In the genomic region with DNA sequence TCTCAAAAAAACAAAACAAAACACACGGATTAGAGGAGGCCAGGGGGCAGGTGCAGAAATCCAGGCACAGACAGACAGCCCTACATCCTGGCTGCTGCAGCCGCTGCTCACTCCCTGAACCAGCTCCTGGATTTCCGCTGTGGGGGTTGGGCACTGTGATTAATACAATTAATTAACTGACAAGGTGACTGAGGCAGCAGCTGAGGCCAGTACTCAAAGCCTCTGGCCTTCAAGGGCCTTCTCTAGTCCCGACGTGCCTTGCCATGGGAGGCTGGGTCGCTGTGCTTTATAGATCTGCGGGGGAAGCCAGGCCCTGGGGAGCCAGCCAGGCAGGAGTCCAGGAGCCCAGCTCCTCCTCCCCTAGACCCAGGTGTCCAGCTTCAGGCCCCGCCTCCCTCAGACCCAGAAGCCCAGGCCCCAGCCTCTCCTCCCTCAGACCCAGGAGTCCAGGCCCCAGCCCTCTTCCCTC, we compare ENCODE assay signal across 13 cellular contexts. TPM values are rescaled to one million over a fixed set of nuclear protein-coding genes. Genes with fewer than 3 reads are reported as not detected.
DNase-seq lines count a peak whose midpoint lies in the region; ATAC-seq, FAIRE-seq and TF ChIP-seq lines count a peak whose summit lies in the region.
"Had no signal": no experiment of that assay in that cellular context is flagged by ENCODE, and none has a peak within 500 bp of the region (broad histone marks: within the 10 kb centered on the region; RNA-seq: fewer than 3 reads in every experiment).

No MANE protein-coding gene starts in this region.

- no peak for FAIRE-seq in H54 (lab: Jason Lieb, UNC)

- no peaks in the 10 kb centered on the region for H3K27me3 ChIP-seq in left ventricle myocardium inferior (ENCODE audit: low read depth)
- no peaks in the 10 kb centered on the region for H3K27me3 ChIP-seq in parathyroid adenoma (ENCODE audit: control insufficient read depth, insufficient read depth, low read length)
- H3K27me3 ChIP-seq: gastroesophageal sphincter had no signal

- DNase-seq in ELF-1 (ENCODE audit: low read depth, low spot score) (peak; percentile 32), left ventricle myocardium inferior (peak; percentile 35), H54 (ENCODE audit: insufficient read length, low spot score) (no peak)
- DNase-seq in activated naive CD4-positive, alpha-beta T cell treated with anti-CD3 and anti-CD28 coated beads for 36 hours: no peak
- DNase-seq: NCI-H1436 treated with DMSO at 0.1 percent for 48 hours; NCI-H446 treated with DMSO at 0.1 percent for 48 hours; stimulated activated naive CD8-positive, alpha-beta T cell treated with anti-CD3 and anti-CD28 coated beads, Interleukin-15, amount 100 ng/mL, for 72 hours had no signal

- H3K27ac ChIP-seq in left ventricle myocardium inferior (replicated peaks): peak overlapping the region; percentile 96
- H3K27ac ChIP-seq in parathyroid adenoma: peak overlapping the region; percentile 97

- H3K4me3 Mint-ChIP-seq in activated naive CD4-positive, alpha-beta T cell treated with anti-CD3 and anti-CD28 coated beads for 36 hours: no peak overlapping the region
- H3K4me3 Mint-ChIP-seq: activated T-helper 1 cell treated with anti-CD3 and anti-CD28 coated beads, Interleukin-12 subunit alpha, Interleukin-12 subunit beta, Interleukin-2, Interleukin-4 antibody, amounts not matched to agents 30 ng/mL and 10 ng/mL and 1 ng/mL, durations not matched to agents 14 hours and 24 hours and 36 hours; stimulated activated naive CD8-positive, alpha-beta T cell treated with anti-CD3 and anti-CD28 coated beads, Interleukin-15, amount 100 ng/mL, for 72 hours had no signal

- H2AFZ ChIP-seq in parathyroid adenoma: no peak overlapping the region

- ATAC-seq in HG02840 (IDR thresholded peaks at IDR 0.05; ENCODE audit: low FRiP score, unreplicated experiment): no peak
- ATAC-seq in GM18517 (IDR thresholded peaks at IDR 0.05; ENCODE audit: unreplicated experiment): no peak
- ATAC-seq: gastroesophageal sphincter had no signal

- no peaks in the 10 kb centered on the region for H3K36me3 Mint-ChIP-seq in activated naive CD4-positive, alpha-beta T cell treated with anti-CD3 and anti-CD28 coated beads for 36 hours (ENCODE audit: low read depth)

- no peaks in the 10 kb centered on the region for H3K9me3 ChIP-seq in left ventricle myocardium inferior (replicated peaks)
- no peaks in the 10 kb centered on the region for H3K9me3 ChIP-seq in parathyroid adenoma (ENCODE audit: control insufficient read depth, low read length)
- H3K9me3 ChIP-seq: gastroesophageal sphincter had no signal

- TF ChIP-seq CTCF in left ventricle myocardium inferior (IDR thresholded peaks at IDR 0.05; ENCODE audit: borderline replicate concordance) (no peak), parathyroid adenoma (IDR thresholded peaks at IDR 0.05) (no peak)

- H3K4me3 ChIP-seq in left ventricle myocardium inferior: no peak overlapping the region
- H3K4me3 ChIP-seq in parathyroid adenoma (ENCODE audit: low read depth, low read length): no peak overlapping the region
- H3K4me3 ChIP-seq: gastroesophageal sphincter had no signal

- H3K9ac ChIP-seq in parathyroid adenoma: no peak overlapping the region

- H3K4me2 ChIP-seq in parathyroid adenoma (ENCODE audit: low read length): peak overlapping the region; percentile 1

- intact Hi-C loops in left ventricle myocardium inferior (cut with micrococcal nuclease): no loop called here
- intact Hi-C loops in activated naive CD4-positive, alpha-beta T cell treated with anti-CD3 and anti-CD28 coated beads for 36 hours (cut with micrococcal nuclease): no loop called here

- no peak overlapping the region for H3K27ac Mint-ChIP-seq in activated naive CD4-positive, alpha-beta T cell treated with anti-CD3 and anti-CD28 coated beads for 36 hours
- H3K27ac Mint-ChIP-seq: activated T-helper 1 cell treated with anti-CD3 and anti-CD28 coated beads, Interleukin-12 subunit alpha, Interleukin-12 subunit beta, Interleukin-2, Interleukin-4 antibody, amounts not matched to agents 30 ng/mL and 10 ng/mL and 1 ng/mL, durations not matched to agents 14 hours and 24 hours and 36 hours; stimulated activated naive CD8-positive, alpha-beta T cell treated with anti-CD3 and anti-CD28 coated beads, Interleukin-15, amount 100 ng/mL, for 72 hours had no signal

- no peaks in the 10 kb centered on the region for H3K9me3 Mint-ChIP-seq in activated naive CD4-positive, alpha-beta T cell treated with anti-CD3 and anti-CD28 coated beads for 36 hours
- H3K9me3 Mint-ChIP-seq: activated T-helper 1 cell treated with anti-CD3 and anti-CD28 coated beads, Interleukin-12 subunit alpha, Interleukin-12 subunit beta, Interleukin-2, Interleukin-4 antibody, amounts not matched to agents 30 ng/mL and 10 ng/mL and 1 ng/mL, durations not matched to agents 14 hours and 24 hours and 36 hours; stimulated activated naive CD8-positive, alpha-beta T cell treated with anti-CD3 and anti-CD28 coated beads, Interleukin-15, amount 100 ng/mL, for 72 hours had no signal

- TF ChIP-seq POLR2A in H54 (IDR thresholded peaks at IDR 0.05; ENCODE audit: low read depth, low read length): no peak

- peaks cover 56% of the 10 kb centered on the region for H3K79me2 ChIP-seq in parathyroid adenoma

- H3K4me1 ChIP-seq in left ventricle myocardium inferior (peaks cover 64% of the 10 kb centered on the region), parathyroid adenoma (peaks cover 18% of the 10 kb centered on the region)

- H3K36me3 ChIP-seq in left ventricle myocardium inferior (peaks cover 5% of the 10 kb centered on the region), parathyroid adenoma (ENCODE audit: control insufficient read depth, insufficient read depth, low read length) (no peaks in the 10 kb centered on the region)

- peaks cover 10% of the 10 kb centered on the region for H3K4me1 Mint-ChIP-seq in activated naive CD4-positive, alpha-beta T cell treated with anti-CD3 and anti-CD28 coated beads for 36 hours (ENCODE audit: low read depth)

- CTCF ChIA-PET in activated naive CD4-positive, alpha-beta T cell treated with anti-CD3 and anti-CD28 coated beads for 36 hours (lab: Charles Lee): interaction anchor here (0.6 to 1.3 kb wide), 2 partner anchors 67 to 1051 kb away, joined by 3 to 5 read pairs; no protein-coding TSS in a partner anchor

- H3K27me3 Mint-ChIP-seq in activated naive CD4-positive, alpha-beta T cell treated with anti-CD3 and anti-CD28 coated beads for 36 hours (ENCODE audit: low read depth): peaks cover 13% of the 10 kb centered on the region

TF ChIP-seq in PFSK-1, 5 proteins besides CTCF, POLR2A, EP300 and RAD21:
- TF ChIP-seq POLR2AphosphoS5 (IDR thresholded peaks at IDR 0.05; ENCODE audit: low read depth, low read length) (no peak), SIN3A (IDR thresholded peaks at IDR 0.05; ENCODE audit: borderline replicate concordance, insufficient read depth, low read length) (0 out of 2 replicates have a peak, but pooled peaks have one; percentile 15)
TF ChIP-seq in PFSK-1: peak in this region for 1.

RNA-seq across cellular contexts. Expression of a gene that starts 4.6 kb away (rescaled TPM):
- 250 TPM for polyA plus RNA-seq in PFSK-1 (2012; ENCODE audit: insufficient read length, low read depth)
- 40.7 TPM for total RNA-seq in left ventricle myocardium inferior
- total RNA-seq in activated naive CD4-positive, alpha-beta T cell treated with anti-CD3 and anti-CD28 coated beads for 36 hours: 1 to 10 TPM in 1 of 2 experiments, under 1 TPM in 1; 0.88 to 1.1 TPM

RNA-seq across cellular contexts. Expression of a gene that starts 40.4 kb away (rescaled TPM):
- 332 TPM for polyA plus RNA-seq in PFSK-1 (2012; ENCODE audit: insufficient read length, low read depth)
- 47.3 TPM for total RNA-seq in left ventricle myocardium inferior
- 10 to 100 TPM; 72.6 to 75.0 TPM for total RNA-seq in activated naive CD4-positive, alpha-beta T cell treated with anti-CD3 and anti-CD28 coated beads for 36 hours

RNA-seq across cellular contexts. Expression of a gene that starts 41.8 kb away (rescaled TPM):
- 98.8 TPM for polyA plus RNA-seq in PFSK-1 (2012; ENCODE audit: insufficient read length, low read depth)
- total RNA-seq in left ventricle myocardium inferior: 91.9 TPM
- total RNA-seq in activated naive CD4-positive, alpha-beta T cell treated with anti-CD3 and anti-CD28 coated beads for 36 hours: not detected
- total RNA-seq: activated T-helper 1 cell treated with anti-CD3 and anti-CD28 coated beads, Interleukin-12 subunit alpha, Interleukin-12 subunit beta, Interleukin-2, Interleukin-4 antibody, amounts not matched to agents 30 ng/mL and 10 ng/mL and 1 ng/mL, durations not matched to agents 14 hours and 24 hours and 36 hours had no signal

RNA-seq across cellular contexts. Expression of a gene that starts 54.9 kb away (rescaled TPM):
- polyA plus RNA-seq in PFSK-1 (2012; ENCODE audit: insufficient read length, low read depth): 21.1 TPM
- total RNA-seq in left ventricle myocardium inferior: 24.1 TPM
- total RNA-seq in activated naive CD4-positive, alpha-beta T cell treated with anti-CD3 and anti-CD28 coated beads for 36 hours: 1 to 10 TPM in 1 of 2 experiments, under 1 TPM in 1; 0.72 to 1.1 TPM

Comparison
In these comparisons a context has a peak if more than half of its experiments do, and no peak if none do; other contexts are left out.
1. DNase-seq: peak in ELF-1 (single experiment) and left ventricle myocardium inferior (single experiment); none in activated naive CD4-positive, alpha-beta T cell treated with anti-CD3 and anti-CD28 coated beads for 36 hours (single experiment) and H54 (single experiment).
2. RNA of a gene that starts 4.6 kb away (total RNA-seq): 40.7 TPM in left ventricle myocardium inferior (single experiment); 0.88 to 1.1 TPM in activated naive CD4-positive, alpha-beta T cell treated with anti-CD3 and anti-CD28 coated beads for 36 hours; every median in the first group is over 10 times any median in the second.
3. RNA of a gene that starts 41.8 kb away (total RNA-seq): 91.9 TPM in left ventricle myocardium inferior (single experiment); not detected in activated naive CD4-positive, alpha-beta T cell treated with anti-CD3 and anti-CD28 coated beads for 36 hours; every median in the first group is over 10 times any median in the second.